Comparison of ENCODE assay signal across 2 cellular contexts in the genomic region with DNA sequence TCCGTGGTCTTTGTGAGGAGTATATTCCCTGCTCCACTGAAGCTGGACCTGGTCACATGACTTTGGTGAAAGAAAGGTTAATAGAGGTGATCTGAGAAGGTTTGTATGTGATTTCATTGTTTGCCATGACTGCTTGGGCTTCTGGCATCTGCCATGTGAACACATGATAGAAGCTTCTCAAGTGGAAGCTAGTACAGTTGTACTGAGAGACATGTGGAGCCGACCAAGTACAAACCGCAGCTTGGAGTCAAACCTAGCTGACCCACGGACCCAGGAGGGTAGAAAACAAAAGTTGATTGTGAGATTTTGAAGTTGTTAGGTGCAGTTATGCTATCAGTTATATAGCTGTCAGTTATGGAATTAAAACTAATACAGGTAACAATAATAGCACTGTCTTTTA.
TF ChIP-seq lines count a peak whose summit lies in the region.

No MANE protein-coding gene starts in this region.

TF ChIP-seq in GM23338, 12 proteins besides CTCF, POLR2A, EP300 and RAD21:
- TF ChIP-seq ZNF331 (CRISPR knock-in tag; IDR thresholded peaks at IDR 0.05; ENCODE audit: low read depth) (no peak), ETS1 (IDR thresholded peaks at IDR 0.05) (no peak), CREB1 (CRISPR knock-in tag; IDR thresholded peaks at IDR 0.05; ENCODE audit: low read depth) (no peak), POLR2AphosphoS5 (IDR thresholded peaks at IDR 0.05; ENCODE audit: low read depth) (no peak), NANOG (IDR thresholded peaks at IDR 0.05; ENCODE audit: borderline replicate concordance) (no peak), STAT1 (IDR thresholded peaks at IDR 0.05; ENCODE audit: unreplicated experiment) (no peak), JUNB (IDR thresholded peaks at IDR 0.05; ENCODE audit: unreplicated experiment) (no peak)
- TF ChIP-seq, protein P1, sequence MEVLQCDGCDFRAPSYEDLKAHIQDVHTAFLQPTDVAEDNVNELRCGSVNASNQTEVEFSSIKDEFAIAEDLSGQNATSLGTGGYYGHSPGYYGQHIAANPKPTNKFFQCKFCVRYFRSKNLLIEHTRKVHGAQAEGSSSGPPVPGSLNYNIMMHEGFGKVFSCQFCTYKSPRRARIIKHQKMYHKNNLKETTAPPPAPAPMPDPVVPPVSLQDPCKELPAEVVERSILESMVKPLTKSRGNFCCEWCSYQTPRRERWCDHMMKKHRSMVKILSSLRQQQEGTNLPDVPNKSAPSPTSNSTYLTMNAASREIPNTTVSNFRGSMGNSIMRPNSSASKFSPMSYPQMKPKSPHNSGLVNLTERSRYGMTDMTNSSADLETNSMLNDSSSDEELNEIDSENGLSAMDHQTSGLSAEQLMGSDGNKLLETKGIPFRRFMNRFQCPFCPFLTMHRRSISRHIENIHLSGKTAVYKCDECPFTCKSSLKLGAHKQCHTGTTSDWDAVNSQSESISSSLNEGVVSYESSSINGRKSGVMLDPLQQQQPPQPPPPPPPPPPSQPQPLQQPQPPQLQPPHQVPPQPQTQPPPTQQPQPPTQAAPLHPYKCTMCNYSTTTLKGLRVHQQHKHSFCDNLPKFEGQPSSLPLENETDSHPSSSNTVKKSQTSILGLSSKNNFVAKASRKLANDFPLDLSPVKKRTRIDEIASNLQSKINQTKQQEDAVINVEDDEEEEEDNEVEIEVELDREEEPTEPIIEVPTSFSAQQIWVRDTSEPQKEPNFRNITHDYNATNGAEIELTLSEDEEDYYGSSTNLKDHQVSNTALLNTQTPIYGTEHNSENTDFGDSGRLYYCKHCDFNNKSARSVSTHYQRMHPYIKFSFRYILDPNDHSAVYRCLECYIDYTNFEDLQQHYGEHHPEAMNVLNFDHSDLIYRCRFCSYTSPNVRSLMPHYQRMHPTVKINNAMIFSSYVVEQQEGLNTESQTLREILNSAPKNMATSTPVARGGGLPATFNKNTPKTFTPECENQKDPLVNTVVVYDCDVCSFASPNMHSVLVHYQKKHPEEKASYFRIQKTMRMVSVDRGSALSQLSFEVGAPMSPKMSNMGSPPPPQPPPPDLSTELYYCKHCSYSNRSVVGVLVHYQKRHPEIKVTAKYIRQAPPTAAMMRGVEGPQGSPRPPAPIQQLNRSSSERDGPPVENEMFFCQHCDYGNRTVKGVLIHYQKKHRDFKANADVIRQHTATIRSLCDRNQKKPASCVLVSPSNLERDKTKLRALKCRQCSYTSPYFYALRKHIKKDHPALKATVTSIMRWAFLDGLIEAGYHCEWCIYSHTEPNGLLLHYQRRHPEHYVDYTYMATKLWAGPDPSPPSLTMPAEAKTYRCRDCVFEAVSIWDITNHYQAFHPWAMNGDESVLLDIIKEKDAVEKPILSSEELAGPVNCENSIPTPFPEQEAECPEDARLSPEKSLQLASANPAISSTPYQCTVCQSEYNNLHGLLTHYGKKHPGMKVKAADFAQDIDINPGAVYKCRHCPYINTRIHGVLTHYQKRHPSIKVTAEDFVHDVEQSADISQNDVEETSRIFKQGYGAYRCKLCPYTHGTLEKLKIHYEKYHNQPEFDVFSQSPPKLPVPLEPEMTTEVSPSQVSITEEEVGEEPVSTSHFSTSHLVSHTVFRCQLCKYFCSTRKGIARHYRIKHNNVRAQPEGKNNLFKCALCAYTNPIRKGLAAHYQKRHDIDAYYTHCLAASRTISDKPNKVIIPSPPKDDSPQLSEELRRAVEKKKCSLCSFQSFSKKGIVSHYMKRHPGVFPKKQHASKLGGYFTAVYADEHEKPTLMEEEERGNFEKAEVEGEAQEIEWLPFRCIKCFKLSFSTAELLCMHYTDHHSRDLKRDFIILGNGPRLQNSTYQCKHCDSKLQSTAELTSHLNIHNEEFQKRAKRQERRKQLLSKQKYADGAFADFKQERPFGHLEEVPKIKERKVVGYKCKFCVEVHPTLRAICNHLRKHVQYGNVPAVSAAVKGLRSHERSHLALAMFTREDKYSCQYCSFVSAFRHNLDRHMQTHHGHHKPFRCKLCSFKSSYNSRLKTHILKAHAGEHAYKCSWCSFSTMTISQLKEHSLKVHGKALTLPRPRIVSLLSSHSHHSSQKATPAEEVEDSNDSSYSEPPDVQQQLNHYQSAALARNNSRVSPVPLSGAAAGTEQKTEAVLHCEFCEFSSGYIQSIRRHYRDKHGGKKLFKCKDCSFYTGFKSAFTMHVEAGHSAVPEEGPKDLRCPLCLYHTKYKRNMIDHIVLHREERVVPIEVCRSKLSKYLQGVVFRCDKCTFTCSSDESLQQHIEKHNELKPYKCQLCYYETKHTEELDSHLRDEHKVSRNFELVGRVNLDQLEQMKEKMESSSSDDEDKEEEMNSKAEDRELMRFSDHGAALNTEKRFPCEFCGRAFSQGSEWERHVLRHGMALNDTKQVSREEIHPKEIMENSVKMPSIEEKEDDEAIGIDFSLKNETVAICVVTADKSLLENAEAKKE (CRISPR knock-in tag; IDR thresholded peaks at IDR 0.05) = no peak

TF ChIP-seq in H1, 55 proteins besides CTCF, POLR2A, EP300 and RAD21:
- no peak for TF ChIP-seq CTBP2 (IDR thresholded peaks at IDR 0.05; ENCODE audit: borderline replicate concordance, insufficient read depth, insufficient read length, low read length)
TF ChIP-seq in H1: peak in this region for 0.
